1 cellular context compared by ENCODE assay signal in the genomic region with DNA sequence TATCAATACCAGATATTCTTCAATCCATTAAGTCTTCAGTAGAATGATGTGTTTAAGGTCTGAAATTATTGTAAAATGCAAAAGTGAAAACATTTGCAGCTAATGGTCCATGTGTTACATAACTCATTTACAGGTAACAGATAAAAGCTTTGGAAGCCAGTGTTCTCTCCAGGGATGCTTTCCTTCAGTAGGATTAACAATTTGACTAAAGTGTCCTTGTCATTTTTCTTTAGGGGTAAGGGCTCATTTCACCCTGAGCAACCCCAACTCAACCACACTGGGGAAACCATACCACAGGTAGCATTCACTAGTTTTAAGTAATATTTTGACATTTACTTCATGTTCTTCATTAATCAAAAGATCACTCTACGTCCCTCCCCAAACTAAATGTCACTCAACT.
TF ChIP-seq lines count a peak whose summit lies in the region.

No MANE protein-coding gene starts in this region.

TF ChIP-seq in WTC11, 78 proteins besides CTCF, POLR2A, EP300 and RAD21:
- TF ChIP-seq, protein P1, sequence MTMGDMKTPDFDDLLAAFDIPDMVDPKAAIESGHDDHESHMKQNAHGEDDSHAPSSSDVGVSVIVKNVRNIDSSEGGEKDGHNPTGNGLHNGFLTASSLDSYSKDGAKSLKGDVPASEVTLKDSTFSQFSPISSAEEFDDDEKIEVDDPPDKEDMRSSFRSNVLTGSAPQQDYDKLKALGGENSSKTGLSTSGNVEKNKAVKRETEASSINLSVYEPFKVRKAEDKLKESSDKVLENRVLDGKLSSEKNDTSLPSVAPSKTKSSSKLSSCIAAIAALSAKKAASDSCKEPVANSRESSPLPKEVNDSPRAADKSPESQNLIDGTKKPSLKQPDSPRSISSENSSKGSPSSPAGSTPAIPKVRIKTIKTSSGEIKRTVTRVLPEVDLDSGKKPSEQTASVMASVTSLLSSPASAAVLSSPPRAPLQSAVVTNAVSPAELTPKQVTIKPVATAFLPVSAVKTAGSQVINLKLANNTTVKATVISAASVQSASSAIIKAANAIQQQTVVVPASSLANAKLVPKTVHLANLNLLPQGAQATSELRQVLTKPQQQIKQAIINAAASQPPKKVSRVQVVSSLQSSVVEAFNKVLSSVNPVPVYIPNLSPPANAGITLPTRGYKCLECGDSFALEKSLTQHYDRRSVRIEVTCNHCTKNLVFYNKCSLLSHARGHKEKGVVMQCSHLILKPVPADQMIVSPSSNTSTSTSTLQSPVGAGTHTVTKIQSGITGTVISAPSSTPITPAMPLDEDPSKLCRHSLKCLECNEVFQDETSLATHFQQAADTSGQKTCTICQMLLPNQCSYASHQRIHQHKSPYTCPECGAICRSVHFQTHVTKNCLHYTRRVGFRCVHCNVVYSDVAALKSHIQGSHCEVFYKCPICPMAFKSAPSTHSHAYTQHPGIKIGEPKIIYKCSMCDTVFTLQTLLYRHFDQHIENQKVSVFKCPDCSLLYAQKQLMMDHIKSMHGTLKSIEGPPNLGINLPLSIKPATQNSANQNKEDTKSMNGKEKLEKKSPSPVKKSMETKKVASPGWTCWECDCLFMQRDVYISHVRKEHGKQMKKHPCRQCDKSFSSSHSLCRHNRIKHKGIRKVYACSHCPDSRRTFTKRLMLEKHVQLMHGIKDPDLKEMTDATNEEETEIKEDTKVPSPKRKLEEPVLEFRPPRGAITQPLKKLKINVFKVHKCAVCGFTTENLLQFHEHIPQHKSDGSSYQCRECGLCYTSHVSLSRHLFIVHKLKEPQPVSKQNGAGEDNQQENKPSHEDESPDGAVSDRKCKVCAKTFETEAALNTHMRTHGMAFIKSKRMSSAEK (CRISPR knock-in tag; IDR thresholded peaks at IDR 0.05; ENCODE audit: borderline replicate concordance) = peak; percentile 9; the same call in 1 of the 2 replicates
- peak; percentile 81 for TF ChIP-seq NFATC4 (CRISPR knock-in tag; IDR thresholded peaks at IDR 0.05)
- TF ChIP-seq ZNF416 (CRISPR knock-in tag; IDR thresholded peaks at IDR 0.05) = 0 out of 2 replicates have a peak, but pooled peaks have one; percentile 56
- TF ChIP-seq, protein P2, sequence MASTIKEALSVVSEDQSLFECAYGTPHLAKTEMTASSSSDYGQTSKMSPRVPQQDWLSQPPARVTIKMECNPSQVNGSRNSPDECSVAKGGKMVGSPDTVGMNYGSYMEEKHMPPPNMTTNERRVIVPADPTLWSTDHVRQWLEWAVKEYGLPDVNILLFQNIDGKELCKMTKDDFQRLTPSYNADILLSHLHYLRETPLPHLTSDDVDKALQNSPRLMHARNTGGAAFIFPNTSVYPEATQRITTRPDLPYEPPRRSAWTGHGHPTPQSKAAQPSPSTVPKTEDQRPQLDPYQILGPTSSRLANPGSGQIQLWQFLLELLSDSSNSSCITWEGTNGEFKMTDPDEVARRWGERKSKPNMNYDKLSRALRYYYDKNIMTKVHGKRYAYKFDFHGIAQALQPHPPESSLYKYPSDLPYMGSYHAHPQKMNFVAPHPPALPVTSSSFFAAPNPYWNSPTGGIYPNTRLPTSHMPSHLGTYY (CRISPR knock-in tag; IDR thresholded peaks at IDR 0.05) = peak; percentile 78; the same call in 1 of the 2 replicates
- TF ChIP-seq ZNF671 (CRISPR knock-in tag; IDR thresholded peaks at IDR 0.05) = 0 out of 2 replicates have a peak, but pooled peaks have one; percentile 43
- no peak for TF ChIP-seq CREM (CRISPR knock-in tag; IDR thresholded peaks at IDR 0.05)
- TF ChIP-seq, protein P3, sequence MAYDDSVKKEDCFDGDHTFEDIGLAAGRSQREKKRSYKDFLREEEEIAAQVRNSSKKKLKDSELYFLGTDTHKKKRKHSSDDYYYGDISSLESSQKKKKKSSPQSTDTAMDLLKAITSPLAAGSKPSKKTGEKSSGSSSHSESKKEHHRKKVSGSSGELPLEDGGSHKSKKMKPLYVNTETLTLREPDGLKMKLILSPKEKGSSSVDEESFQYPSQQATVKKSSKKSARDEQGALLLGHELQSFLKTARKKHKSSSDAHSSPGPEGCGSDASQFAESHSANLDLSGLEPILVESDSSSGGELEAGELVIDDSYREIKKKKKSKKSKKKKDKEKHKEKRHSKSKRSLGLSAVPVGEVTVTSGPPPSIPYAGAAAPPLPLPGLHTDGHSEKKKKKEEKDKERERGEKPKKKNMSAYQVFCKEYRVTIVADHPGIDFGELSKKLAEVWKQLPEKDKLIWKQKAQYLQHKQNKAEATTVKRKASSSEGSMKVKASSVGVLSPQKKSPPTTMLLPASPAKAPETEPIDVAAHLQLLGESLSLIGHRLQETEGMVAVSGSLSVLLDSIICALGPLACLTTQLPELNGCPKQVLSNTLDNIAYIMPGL (CRISPR knock-in tag; IDR thresholded peaks at IDR 0.05) = no peak
